28 cellular contexts compared by ENCODE assay signal in the genomic region with DNA sequence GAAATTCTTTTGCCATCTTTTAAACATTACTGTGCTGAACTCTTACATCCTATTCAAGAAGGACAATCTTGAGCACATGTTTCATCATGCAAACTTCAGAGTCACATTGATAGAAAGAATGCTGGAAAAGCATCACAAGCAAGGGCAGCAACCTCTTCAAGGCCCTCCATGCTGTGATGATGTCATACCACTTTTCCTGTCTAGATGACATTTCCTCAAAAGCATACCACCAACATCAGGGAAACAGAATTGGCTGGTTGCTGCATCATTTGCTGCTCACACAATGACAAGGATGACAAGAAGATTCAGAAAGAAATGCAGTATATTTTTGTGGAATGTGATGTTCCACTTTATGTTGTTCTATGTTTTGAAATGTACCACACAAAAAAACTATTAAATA. TPM values are rescaled to one million over a fixed set of nuclear protein-coding genes. Genes with fewer than 3 reads are reported as not detected.
"Had no signal": no experiment of that assay in that cellular context is flagged by ENCODE, and none has a peak within 500 bp of the region (broad histone marks: within the 10 kb centered on the region; RNA-seq: fewer than 3 reads in every experiment).

No MANE protein-coding gene starts in this region.

- ATAC-seq: esophagus mucosa; gastrocnemius medialis; left ventricle myocardium superior; lower lobe of right lung; mucosa of descending colon; natural killer cell treated with Interleukin-12 subunit alpha and Interleukin-12 subunit beta and Interleukin-15 and Interleukin-18, amount 100 ng/mL, for 72 hours; sciatic nerve had no signal

- H3K36me3 ChIP-seq: colonic mucosa, gastrocnemius medialis, lower lobe of right lung, neural progenitor cell, stomach, tibial artery had no signal

- H3K79me2 ChIP-seq: parathyroid adenoma had no signal

- H3K4me3 ChIP-seq: colonic mucosa, gastrocnemius medialis, lower lobe of right lung, mucosa of descending colon, neural progenitor cell, smooth muscle cell, stomach, tibial artery had no signal

- DNase-seq: colonic mucosa; effector CD8-positive, alpha-beta T cell; endodermal cell; foreskin fibroblast; gastrocnemius medialis; head of caudate nucleus; left ventricle myocardium superior; lower lobe of right lung; mucosa of descending colon; naive B cell; stimulated activated CD4-positive, alpha-beta T cell treated with anti-CD3 and anti-CD28 coated beads, Interleukin-12 subunit alpha, Interleukin-12 subunit beta, amount 100 ng/mL, for 4 hours; stimulated activated CD4-positive, alpha-beta T cell treated with anti-CD3 and anti-CD28 coated beads, Interleukin-1b, Interleukin-23, amount 100 ng/mL, for 48 hours; stimulated activated CD4-positive, alpha-beta T cell treated with anti-CD3 and anti-CD28 coated beads, Interleukin-4, amount 100 ng/mL, for 1 hour; stimulated activated CD8-positive, alpha-beta memory T cell treated with anti-CD3 and anti-CD28 coated beads, Interleukin-4, amount 100 ng/mL, for 48 hours; stimulated activated naive CD4-positive, alpha-beta T cell; stomach; tibial artery had no signal

- H2AFZ ChIP-seq: neural progenitor cell, parathyroid adenoma had no signal

- H3K4me2 ChIP-seq: neural progenitor cell, smooth muscle cell had no signal

- H3K9me3 ChIP-seq: colonic mucosa, gastrocnemius medialis, lower lobe of right lung, mucosa of descending colon had no signal

- H3K4me1 ChIP-seq: colonic mucosa, gastrocnemius medialis, lower lobe of right lung, neural progenitor cell, parathyroid adenoma, tibial artery had no signal

- FAIRE-seq: keratinocyte, urothelium cell line had no signal

- H3K9ac ChIP-seq: neural progenitor cell, parathyroid adenoma had no signal

- H3K27ac ChIP-seq: colonic mucosa, epithelial cell of prostate, gastrocnemius medialis, lower lobe of right lung, neural progenitor cell, parathyroid adenoma, stomach, tibial artery had no signal

- H3K27me3 ChIP-seq: colonic mucosa, gastrocnemius medialis, neural progenitor cell, stomach, tibial artery had no signal

RNA-seq across cellular contexts. Expression of a gene that starts 37.6 kb away (rescaled TPM):
- total RNA-seq: glomerular endothelial cell; left ventricle myocardium superior; natural killer cell treated with Interleukin-12 subunit alpha and Interleukin-12 subunit beta and Interleukin-15 and Interleukin-18, amount 100 ng/mL, for 72 hours; subcutaneous adipose tissue had no signal
- polyA plus RNA-seq: smooth muscle cell had no signal
